ENCODE assay signal across 8 cellular contexts in the genomic region with DNA sequence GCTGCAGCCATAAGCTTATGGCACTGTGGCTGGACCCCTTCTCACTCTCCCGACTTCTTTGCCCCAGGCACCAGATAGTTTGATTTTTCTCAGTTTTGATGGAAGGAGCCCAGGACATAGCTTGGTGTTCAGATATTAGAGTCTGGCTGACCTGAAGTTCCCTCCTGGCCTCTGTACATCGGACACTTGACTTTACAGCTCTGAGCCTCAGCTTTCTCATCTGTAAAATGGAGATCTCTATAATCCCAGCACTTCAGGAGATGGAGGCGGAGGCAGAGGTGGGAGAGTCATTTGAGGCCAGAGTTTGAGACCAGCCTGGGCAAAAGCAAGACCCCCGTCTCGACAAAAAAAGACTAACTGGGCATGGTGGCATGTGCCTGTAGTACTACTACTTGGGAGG. TPM values are rescaled to one million over a fixed set of nuclear protein-coding genes. Genes with fewer than 3 reads are reported as not detected.
A peak's percentile ranks its signal among the peaks of the same experiment; 100 is the strongest.
DNase-seq lines count a peak whose midpoint lies in the region; ATAC-seq and TF ChIP-seq lines count a peak whose summit lies in the region.

No MANE protein-coding gene starts in this region.

- no peak overlapping the region for H4K5ac ChIP-seq in IMR-90 (ENCODE audit: low read depth, low read length)

- no peak overlapping the region for H2BK20ac ChIP-seq in IMR-90 (ENCODE audit: low read depth, low read length)

- no peaks in the 10 kb centered on the region for H4K20me1 ChIP-seq in IMR-90 (ENCODE audit: insufficient read depth, low read length)

- DNase-seq in AG04449 (ENCODE audit: low read depth, low spot score) (no peak), IMR-90 (no peak), choroid plexus epithelial cell (ENCODE audit: low read depth) (no peak), naive B cell (no peak), EL (no peak), sciatic nerve (ENCODE audit: low spot score) (no peak)
- no peak for DNase-seq in central memory CD4-positive, alpha-beta T cell

- 0 out of 2 replicates have a peak overlapping the region, but pooled peaks have one; percentile 0 for H3K4ac ChIP-seq in IMR-90 (ENCODE audit: low read depth, low read length)

- no peaks in the 10 kb centered on the region; the same call in 1 of the 2 replicates for H3K4me1 ChIP-seq in IMR-90 (ENCODE audit: control insufficient read depth, insufficient read depth, low read length)

- H3K4me2 ChIP-seq in IMR-90 (ENCODE audit: low read depth, low read length): peak overlapping the region; percentile 85

- H3K4me1 Mint-ChIP-seq in naive B cell: peaks cover 10 to 13% (median 12%) of the 10 kb centered on the region in 3 donors

- intact Hi-C loops in IMR-90 (cut with micrococcal nuclease) (loop anchor here (1.0 kb wide), 1 partner anchor 14 kb away; no protein-coding TSS in a partner anchor), sciatic nerve (cut with DNase I) (no loop called here)

- in situ Hi-C loops in IMR-90 (cut with MboI; ENCODE audit: low sequenced_read_pairs): no loop called here

- POLR2A ChIA-PET in AG04449 (lab: Yijun Ruan, JAX): no interaction called here
- POLR2A ChIA-PET in IMR-90 (lab: Charles Lee; ENCODE audit: unreplicated experiment): no interaction called here

- H3K4me3 Mint-ChIP-seq in naive B cell: peak overlapping the region; percentile 74 to 91 (median 86)

- ATAC-seq in IMR-90 (ENCODE audit: low read depth): no peak
- ATAC-seq in naive B cell (ENCODE audit: low read depth in 2 of 2): no peak
- ATAC-seq in GM18870 (IDR thresholded peaks at IDR 0.05; ENCODE audit: unreplicated experiment): no peak
- no peak for ATAC-seq in sciatic nerve

- H3K27me3 ChIP-seq in IMR-90 (ENCODE audit: control insufficient read depth, insufficient read depth, low read length): no peaks in the 10 kb centered on the region

- H2AFZ ChIP-seq in IMR-90 (replicated peaks; ENCODE audit: low read length, poor library complexity): peak overlapping the region; percentile 100

- no peaks in the 10 kb centered on the region for H3K9me3 ChIP-seq in IMR-90 (ENCODE audit: control insufficient read depth, insufficient read depth, low read length)

- no peak overlapping the region; the same call in 1 of the 2 replicates for H2AK5ac ChIP-seq in IMR-90 (ENCODE audit: low read depth, low read length)

- no peak overlapping the region for H4K91ac ChIP-seq in IMR-90 (ENCODE audit: insufficient read depth, low read depth, low read length)

- 100% methylated on average over 2 of the region's 5 CpGs; no CpG with 5 or more reads in 1 of the 2 experiments for WGBS in IMR-90 (ENCODE audit: extremely low coverage in 2 of 2, insufficient read length in 1 of 2), 2 experiments

- H3K4me3 ChIP-seq in AG04449 (ENCODE audit: low read depth, low read length): peak overlapping the region; percentile 87
- peak overlapping the region; percentile 97 for H3K4me3 ChIP-seq in IMR-90 (ENCODE audit: insufficient read depth, low read depth, low read length)
- H3K4me3 ChIP-seq in choroid plexus epithelial cell (ENCODE audit: low read depth, low read length): peak overlapping the region; percentile 86

- BruUV-seq in IMR-90 (replicated peaks; lab: Mats Ljungman, UMichigan): no TSS peak

- no peak for TF ChIP-seq POLR2A in IMR-90 (IDR thresholded peaks at IDR 0.05; ENCODE audit: low read depth, low read length)

- H3K9me3 Mint-ChIP-seq in naive B cell: no peaks in the 10 kb centered on the region

- peak overlapping the region; percentile 96; the same call in 1 of the 2 replicates for H3K9ac ChIP-seq in IMR-90 (ENCODE audit: low read depth, low read length)

- no peak for TF ChIP-seq CTCF in AG04449 (IDR thresholded peaks at IDR 0.05; ENCODE audit: insufficient read depth, low read length, missing control alignments)
- TF ChIP-seq CTCF in IMR-90 (conservative IDR thresholded peaks at IDR 0.05; ENCODE audit: low read depth, low read length): no peak
- TF ChIP-seq CTCF in choroid plexus epithelial cell (conservative IDR thresholded peaks at IDR 0.05; ENCODE audit: low read depth, low read length): no peak

- no peaks in the 10 kb centered on the region for H3K27me3 Mint-ChIP-seq in naive B cell

- no peaks in the 10 kb centered on the region for H3K36me3 Mint-ChIP-seq in naive B cell

- dilution Hi-C loops in IMR-90 (cut with HindIII; ENCODE audit: low sequenced_read_pairs, unreplicated experiment): no loop called here

- peaks cover 8% of the 10 kb centered on the region for H3K36me3 ChIP-seq in IMR-90 (ENCODE audit: control insufficient read depth, insufficient read depth, low read length)

- H2BK15ac ChIP-seq in IMR-90 (ENCODE audit: low read depth, low read length): no peak overlapping the region

- no peak overlapping the region for H3K18ac ChIP-seq in IMR-90 (ENCODE audit: low read depth, low read length)

- H4K8ac ChIP-seq in IMR-90 (ENCODE audit: low read depth in 2 of 2, low read length in 2 of 2): peak overlapping the region; percentile 53 to 96

- H2AK9ac ChIP-seq in IMR-90 (replicated peaks; ENCODE audit: low read depth, low read length, poor library complexity): peak overlapping the region; percentile 10

- no peak for TF ChIP-seq RAD21 in IMR-90 (IDR thresholded peaks at IDR 0.05; ENCODE audit: low read length)

- H3K56ac ChIP-seq in IMR-90 (ENCODE audit: extremely low read depth, insufficient read depth, low read length): no peak overlapping the region

- H2BK120ac ChIP-seq in IMR-90 (ENCODE audit: low read depth, low read length): no peak overlapping the region

- H3K23ac ChIP-seq in IMR-90 (ENCODE audit: low read depth, low read length): peak overlapping the region; percentile 7; the same call in 1 of the 2 replicates

- no peak overlapping the region for H2BK5ac ChIP-seq in IMR-90 (ENCODE audit: low read depth, low read length, poor library complexity, severe bottlenecking)

- H3K27ac Mint-ChIP-seq in naive B cell: peak overlapping the region in 1 of 6 donors; percentile 90

- peaks cover 6 to 8% of the 10 kb centered on the region in 2 experiments for H3K79me1 ChIP-seq in IMR-90 (ENCODE audit: low read depth in 1 of 2, low read length in 2 of 2)

- no peak overlapping the region for H3K27ac ChIP-seq in IMR-90 (ENCODE audit: insufficient read depth, low read length)

- CTCF ChIA-PET in AG04449 (lab: Yijun Ruan, JAX): interaction anchor here (0.7 to 2.3 kb wide), 10 partner anchors 21 to 229 kb away, joined by 3 to 12 read pairs (median 3); a partner anchor contains a TSS
- CTCF ChIA-PET in IMR-90 (lab: Yijun Ruan, JAX): no interaction called here

- H3K14ac ChIP-seq in IMR-90 (replicated peaks; ENCODE audit: low read depth, low read length): no peak overlapping the region

- no peaks in the 10 kb centered on the region; the same call in none of the 2 replicates for H3K9me1 ChIP-seq in IMR-90 (ENCODE audit: insufficient read depth, low read length)

TF ChIP-seq in IMR-90, 13 proteins besides CTCF, POLR2A, EP300 and RAD21 (continues in another document):
- TF ChIP-seq BHLHE40 (IDR thresholded peaks at IDR 0.05; ENCODE audit: low read depth, low read length) (no peak), MXI1 (IDR thresholded peaks at IDR 0.05; ENCODE audit: borderline replicate concordance, low read depth, low read length) (no peak), CHD1 (IDR thresholded peaks at IDR 0.05; ENCODE audit: low read depth, low read length) (no peak), FOS (IDR thresholded peaks at IDR 0.05; ENCODE audit: low read depth, low read length) (no peak), RFX5 (IDR thresholded peaks at IDR 0.05; ENCODE audit: low read depth, low read length) (no peak), NFE2L2 (IDR thresholded peaks at IDR 0.05; ENCODE audit: low read depth, low read length) (no peak)
- TF ChIP-seq, protein P1, sequence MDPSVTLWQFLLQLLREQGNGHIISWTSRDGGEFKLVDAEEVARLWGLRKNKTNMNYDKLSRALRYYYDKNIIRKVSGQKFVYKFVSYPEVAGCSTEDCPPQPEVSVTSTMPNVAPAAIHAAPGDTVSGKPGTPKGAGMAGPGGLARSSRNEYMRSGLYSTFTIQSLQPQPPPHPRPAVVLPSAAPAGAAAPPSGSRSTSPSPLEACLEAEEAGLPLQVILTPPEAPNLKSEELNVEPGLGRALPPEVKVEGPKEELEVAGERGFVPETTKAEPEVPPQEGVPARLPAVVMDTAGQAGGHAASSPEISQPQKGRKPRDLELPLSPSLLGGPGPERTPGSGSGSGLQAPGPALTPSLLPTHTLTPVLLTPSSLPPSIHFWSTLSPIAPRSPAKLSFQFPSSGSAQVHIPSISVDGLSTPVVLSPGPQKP (IDR thresholded peaks at IDR 0.05; ENCODE audit: borderline replicate concordance, low read depth, low read length): no peak

RNA-seq across cellular contexts. Expression of a gene that starts 0.9 kb away (rescaled TPM):
- total RNA-seq in IMR-90 (2012; rRNA removed): 3.9 and 4.1 TPM in 2 replicates
- polyA plus RNA-seq in IMR-90 (2012; rRNA removed): 12.4 and 14.7 TPM in 2 replicates
- polyA plus RNA-seq in IMR-90 (2012; cell fraction: cytosol; rRNA removed): 13.0 and 18.1 TPM in 2 replicates
- polyA plus RNA-seq in IMR-90 (2012; cell fraction: nucleus; rRNA removed; ENCODE audit: low replicate concordance): 70.8 and 113 TPM in 2 replicates
- 10 to 100 TPM in 2 of 6 donors, 1 to 10 TPM in 4; 2.9 to 13.9 (median 4.3) TPM for polyA plus RNA-seq in naive B cell (ENCODE audit: low read depth in 6 of 6)
- 45.3 TPM for total RNA-seq in sciatic nerve

RNA-seq across cellular contexts. Expression of a gene that starts 1.0 kb away (rescaled TPM):
- total RNA-seq in IMR-90 (2012; rRNA removed): 0.18 and 0.28 TPM in 2 replicates
- 0.38 and 0.56 TPM in 2 replicates for polyA plus RNA-seq in IMR-90 (2012; rRNA removed)
- 0.03 and 0.48 TPM in 2 replicates for polyA plus RNA-seq in IMR-90 (2012; cell fraction: cytosol; rRNA removed)
- 0.92 and 1.6 TPM in 2 replicates for polyA plus RNA-seq in IMR-90 (2012; cell fraction: nucleus; rRNA removed; ENCODE audit: low replicate concordance)
- under 1 TPM in 2 of 6 donors, not detected in 4; 0.47 to 0.51 TPM for polyA plus RNA-seq in naive B cell (ENCODE audit: low read depth in 6 of 6)
- 3.4 TPM for total RNA-seq in sciatic nerve

RNA-seq across cellular contexts. Expression of a gene that starts 30.0 kb away (rescaled TPM):
- total RNA-seq in IMR-90 (2012; rRNA removed): not detected in 2 replicates
- 0.63 and 0.85 TPM in 2 replicates for polyA plus RNA-seq in IMR-90 (2012; rRNA removed)
- 0.36 and 0.53 TPM in 2 replicates for polyA plus RNA-seq in IMR-90 (2012; cell fraction: cytosol; rRNA removed)
- polyA plus RNA-seq in IMR-90 (2012; cell fraction: nucleus; rRNA removed; ENCODE audit: low replicate concordance): 2.2 and 3.8 TPM in 2 replicates
- not detected for polyA plus RNA-seq in naive B cell (ENCODE audit: low read depth in 6 of 6)
- 1.4 TPM for total RNA-seq in sciatic nerve

RNA-seq across cellular contexts. Expression of a gene that starts 31.3 kb away (rescaled TPM):
- total RNA-seq in IMR-90 (2012; rRNA removed): under 0.01 TPM in 2 replicates
- polyA plus RNA-seq in IMR-90 (2012; rRNA removed): 2.3 and 2.4 TPM in 2 replicates
- polyA plus RNA-seq in IMR-90 (2012; cell fraction: cytosol; rRNA removed): 4.0 and 5.7 TPM in 2 replicates
- polyA plus RNA-seq in IMR-90 (2012; cell fraction: nucleus; rRNA removed; ENCODE audit: low replicate concordance): 2.6 and 6.9 TPM in 2 replicates
- not detected for polyA plus RNA-seq in naive B cell (ENCODE audit: low read depth in 6 of 6)
- 17.8 TPM for total RNA-seq in sciatic nerve

RNA-seq across cellular contexts. Expression of a gene that starts 45.4 kb away (rescaled TPM):
- 6.8 and 7.5 TPM in 2 replicates for total RNA-seq in IMR-90 (2012; rRNA removed)
- 31.0 and 31.9 TPM in 2 replicates for polyA plus RNA-seq in IMR-90 (2012; rRNA removed)
- 12.6 and 27.6 TPM in 2 replicates for polyA plus RNA-seq in IMR-90 (2012; cell fraction: cytosol; rRNA removed)
- 116 and 298 TPM in 2 replicates for polyA plus RNA-seq in IMR-90 (2012; cell fraction: nucleus; rRNA removed; ENCODE audit: low replicate concordance)
- polyA plus RNA-seq in naive B cell (ENCODE audit: low read depth in 6 of 6): 1 to 10 TPM; 3.3 to 8.5 (median 5.4) TPM
- 24.7 TPM for total RNA-seq in sciatic nerve
